ENCODE assay signal across 14 cellular contexts in genomic region chr1:35887508-35887907, GRCh38. TPM values are rescaled to one million over a fixed set of nuclear protein-coding genes. Genes with fewer than 3 reads are reported as not detected.
DNase-seq lines count a peak whose midpoint lies in the region; ATAC-seq and TF ChIP-seq lines count a peak whose summit lies in the region.
"Had no signal": no experiment of that assay in that cellular context is flagged by ENCODE, and none has a peak within 500 bp of the region (broad histone marks: within the 10 kb centered on the region; RNA-seq: fewer than 3 reads in every experiment).

No MANE protein-coding gene starts in this region.

- intact Hi-C loops in CD8-positive, alpha-beta T cell (cut with DNase I, micrococcal nuclease) = loop anchor here in 1 of 2 experiments (10.0 kb wide), 2 partner anchors 397 to 567 kb away; partner anchors contain the start of gene OSCP1
- intact Hi-C loops in dendritic cell treated with granulocyte-macrophage colony-stimulating factor and Interleukin-4, amounts not matched to agents 40 ng/mL and 50 ng/mL, for 4 days (cut with micrococcal nuclease) = loop anchor here (10.0 kb wide), 1 partner anchor 47 kb away; the partner anchor contains the start of gene AGO3

- in situ Hi-C loops in HAP-1 (cut with MboI; ENCODE audit: low sequenced_read_pairs) = no loop called here

- peaks cover 8% of the 10 kb centered on the region for H3K36me3 ChIP-seq in CD8-positive, alpha-beta T cell (ENCODE audit: insufficient read depth, low read length)
- peaks cover 8% of the 10 kb centered on the region; the same call in 1 of the 2 replicates for H3K36me3 ChIP-seq in Karpas-422 (ENCODE audit: insufficient read depth, low read length)
- peaks cover 10% of the 10 kb centered on the region for H3K36me3 ChIP-seq in neural progenitor cell
- peaks cover 30% of the 10 kb centered on the region for H3K36me3 ChIP-seq in HAP-1 (replicated peaks)

- no peaks in the 10 kb centered on the region for H3K27me3 Mint-ChIP-seq in CD8-positive, alpha-beta T cell (ENCODE audit: low read depth)
- no peaks in the 10 kb centered on the region for H3K27me3 Mint-ChIP-seq in dendritic cell treated with granulocyte-macrophage colony-stimulating factor and Interleukin-4, amounts not matched to agents 40 ng/mL and 50 ng/mL, for 4 days
- H3K27me3 Mint-ChIP-seq in neural progenitor cell (ENCODE audit: insufficient read depth, low read depth) = peaks cover 2% of the 10 kb centered on the region
- H3K27me3 Mint-ChIP-seq: activated naive CD8-positive, alpha-beta T cell treated with anti-CD3 and anti-CD28 coated beads, Interleukin-2, amount 10 ng/mL, durations not matched to agents 7 days and 5 days had no signal

- peaks cover 32% of the 10 kb centered on the region for H3K36me3 Mint-ChIP-seq in CD8-positive, alpha-beta T cell
- peaks cover 45% of the 10 kb centered on the region for H3K36me3 Mint-ChIP-seq in dendritic cell treated with granulocyte-macrophage colony-stimulating factor and Interleukin-4, amounts not matched to agents 40 ng/mL and 50 ng/mL, for 4 days (ENCODE audit: low read depth)
- peaks cover 16% of the 10 kb centered on the region for H3K36me3 Mint-ChIP-seq in neural progenitor cell

- peak overlapping the region; percentile 60 for H3K27ac Mint-ChIP-seq in CD8-positive, alpha-beta T cell
- H3K27ac Mint-ChIP-seq in dendritic cell treated with granulocyte-macrophage colony-stimulating factor and Interleukin-4, amounts not matched to agents 40 ng/mL and 50 ng/mL, for 4 days = peak overlapping the region; percentile 44
- H3K27ac Mint-ChIP-seq in neural progenitor cell = peak overlapping the region; percentile 61

- H3K4me3 Mint-ChIP-seq in CD8-positive, alpha-beta T cell = no peak overlapping the region
- no peak overlapping the region for H3K4me3 Mint-ChIP-seq in dendritic cell treated with granulocyte-macrophage colony-stimulating factor and Interleukin-4, amounts not matched to agents 40 ng/mL and 50 ng/mL, for 4 days
- H3K4me3 Mint-ChIP-seq in neural progenitor cell = peak overlapping the region; percentile 84
- H3K4me3 Mint-ChIP-seq: activated naive CD8-positive, alpha-beta T cell treated with anti-CD3 and anti-CD28 coated beads, Interleukin-2, amount 10 ng/mL, durations not matched to agents 7 days and 5 days had no signal

- H3F3A ChIP-seq in neural progenitor cell (ENCODE audit: low read depth) = peaks cover 49% of the 10 kb centered on the region

- H3K27me3 ChIP-seq in CD8-positive, alpha-beta T cell (ENCODE audit: insufficient read depth, low read length) = no peaks in the 10 kb centered on the region
- H3K27me3 ChIP-seq in Karpas-422 (ENCODE audit: low read length) (no peaks in the 10 kb centered on the region), neural progenitor cell (no peaks in the 10 kb centered on the region), HAP-1 (ENCODE audit: low read depth) (no peaks in the 10 kb centered on the region)
- H3K27me3 ChIP-seq: pancreas had no signal

- POLR2A ChIA-PET in CD8-positive, alpha-beta T cell (lab: Charles Lee) = no interaction called here

- H3K4me1 ChIP-seq in CD8-positive, alpha-beta T cell (ENCODE audit: insufficient read depth, low read length) = peaks cover 23% of the 10 kb centered on the region
- H3K4me1 ChIP-seq in Karpas-422 (ENCODE audit: low read length) (peaks cover 44% of the 10 kb centered on the region), neural progenitor cell (peaks cover 40% of the 10 kb centered on the region), HAP-1 (peaks cover 32% of the 10 kb centered on the region)

- CTCF ChIA-PET in CD8-positive, alpha-beta T cell (lab: Charles Lee) = interaction anchor here (1.6 kb wide), 1 partner anchor 29 kb away, joined by 4 read pairs; no protein-coding TSS in a partner anchor

- no peaks in the 10 kb centered on the region for H3K9me3 Mint-ChIP-seq in CD8-positive, alpha-beta T cell
- H3K9me3 Mint-ChIP-seq in dendritic cell treated with granulocyte-macrophage colony-stimulating factor and Interleukin-4, amounts not matched to agents 40 ng/mL and 50 ng/mL, for 4 days = no peaks in the 10 kb centered on the region
- H3K9me3 Mint-ChIP-seq in neural progenitor cell = no peaks in the 10 kb centered on the region
- H3K9me3 Mint-ChIP-seq: activated naive CD8-positive, alpha-beta T cell treated with anti-CD3 and anti-CD28 coated beads, Interleukin-2, amount 10 ng/mL, durations not matched to agents 7 days and 5 days had no signal

- no peak for DNase-seq in CD8-positive, alpha-beta T cell
- DNase-seq in Karpas-422 = no peak
- DNase-seq in neural progenitor cell (ENCODE audit: low spot score) = no peak
- no peak for DNase-seq in NAMALWA (ENCODE audit: low spot score)
- DNase-seq in HAP-1 (ENCODE audit: low spot score in 2 of 2) = no peak
- DNase-seq: activated naive CD8-positive, alpha-beta T cell treated with anti-CD3 and anti-CD28 coated beads, Interleukin-2, amount 10 ng/mL, durations not matched to agents 7 days and 5 days; C1 segment of cervical spinal cord; mesenchymal stem cell; NCI-H1436 treated with DMSO at 0.1 percent for 48 hours; NCI-H345; pancreas had no signal

- H3K9me2 ChIP-seq in Karpas-422 (replicated peaks; ENCODE audit: insufficient read depth, low read length) = no peaks in the 10 kb centered on the region

- no peak overlapping the region for H3K4me3 ChIP-seq in CD8-positive, alpha-beta T cell (ENCODE audit: low read depth, low read length)
- H3K4me3 ChIP-seq in Karpas-422 (ENCODE audit: low read length) (peak overlapping the region; percentile 13; the same call in 1 of the 2 replicates), neural progenitor cell (peak overlapping the region; percentile 44), HAP-1 (no peak overlapping the region)
- H3K4me3 ChIP-seq: pancreas, smooth muscle cell had no signal

- TF ChIP-seq CTCF in CD8-positive, alpha-beta T cell (IDR thresholded peaks at IDR 0.05) = no peak
- no peak for TF ChIP-seq CTCF in neural progenitor cell (IDR thresholded peaks at IDR 0.05)

- H3K9ac ChIP-seq in Karpas-422 (ENCODE audit: low read length) (peak overlapping the region; percentile 30), neural progenitor cell (no peak overlapping the region)

- peaks cover 45% of the 10 kb centered on the region for H3K4me1 Mint-ChIP-seq in CD8-positive, alpha-beta T cell (ENCODE audit: low read depth)
- peaks cover 56% of the 10 kb centered on the region for H3K4me1 Mint-ChIP-seq in dendritic cell treated with granulocyte-macrophage colony-stimulating factor and Interleukin-4, amounts not matched to agents 40 ng/mL and 50 ng/mL, for 4 days (ENCODE audit: low read depth)
- peaks cover 44% of the 10 kb centered on the region for H3K4me1 Mint-ChIP-seq in neural progenitor cell

- H4K20me1 ChIP-seq in Karpas-422 (ENCODE audit: insufficient read depth, low read depth, low read length) = peaks cover 5% of the 10 kb centered on the region; the same call in 1 of the 2 replicates
- peaks cover 79% of the 10 kb centered on the region for H4K20me1 ChIP-seq in neural progenitor cell (ENCODE audit: low read depth)

- H2AFZ ChIP-seq in Karpas-422 (ENCODE audit: low read length) = no peak overlapping the region
- H2AFZ ChIP-seq in neural progenitor cell (replicated peaks) = no peak overlapping the region

- peaks cover 58% of the 10 kb centered on the region for H3K79me2 ChIP-seq in Karpas-422 (ENCODE audit: low read length)
- H3K79me2 ChIP-seq in neural progenitor cell (ENCODE audit: low read depth) = peaks cover 70% of the 10 kb centered on the region

- H3K9me3 ChIP-seq in CD8-positive, alpha-beta T cell (ENCODE audit: low read length) = no peaks in the 10 kb centered on the region
- H3K9me3 ChIP-seq in Karpas-422 (ENCODE audit: low read length) = no peaks in the 10 kb centered on the region
- no peaks in the 10 kb centered on the region for H3K9me3 ChIP-seq in neural progenitor cell (ENCODE audit: low read depth)
- no peaks in the 10 kb centered on the region for H3K9me3 ChIP-seq in HAP-1
- H3K9me3 ChIP-seq: pancreas had no signal

- H3K4me2 ChIP-seq in Karpas-422 (ENCODE audit: low read depth, low read length, poor library complexity, severe bottlenecking) (peak overlapping the region; percentile 38), neural progenitor cell (peak overlapping the region; percentile 85)
- H3K4me2 ChIP-seq: smooth muscle cell had no signal

- no peak for ATAC-seq in CD8-positive, alpha-beta T cell
- ATAC-seq in GM18870 (IDR thresholded peaks at IDR 0.05; ENCODE audit: unreplicated experiment) = no peak
- ATAC-seq: pancreas had no signal

- no peak overlapping the region for H3K27ac ChIP-seq in CD8-positive, alpha-beta T cell (ENCODE audit: low read depth, low read length)
- peak overlapping the region; percentile 71 for H3K27ac ChIP-seq in Karpas-422 (ENCODE audit: low read length)
- no peak overlapping the region for H3K27ac ChIP-seq in neural progenitor cell
- H3K27ac ChIP-seq: pancreas had no signal

RNA-seq across cellular contexts. Expression of gene AGO1, which starts 4.5 kb away (rescaled TPM):
- total RNA-seq in CD8-positive, alpha-beta T cell = 10 to 100 TPM; 15.8 TPM
- 18.7 and 21.4 TPM in 2 replicates for total RNA-seq in Karpas-422 (2014; rRNA removed; shearing (Covaris generic); ENCODE audit: low replicate concordance)
- 24.1 and 33.8 TPM in 2 replicates for total RNA-seq in neural progenitor cell (ENCODE audit: low replicate concordance)

RNA-seq across cellular contexts. Expression of gene AGO3, which starts 43.4 kb away (rescaled TPM):
- 10 to 100 TPM; 27.6 to 30.2 TPM for total RNA-seq in CD8-positive, alpha-beta T cell
- 21.2 and 46.8 TPM in 2 replicates for total RNA-seq in Karpas-422 (2014; rRNA removed; shearing (Covaris generic); ENCODE audit: low replicate concordance)
- total RNA-seq in neural progenitor cell (ENCODE audit: low replicate concordance) = 28.2 and 45.2 TPM in 2 replicates

Comparison
In these comparisons a context has a peak if more than half of its experiments do, and no peak if none do; other contexts are left out.
1. H3K4me3 ChIP-seq: peak in Karpas-422 (single experiment) and neural progenitor cell (single experiment); none in CD8-positive, alpha-beta T cell (single experiment) and HAP-1 (single experiment).
2. Peak in every context shown above with its lines, with median percentiles within 50 percentile points of each other: H3K27ac Mint-ChIP-seq.